1 cellular context compared by ENCODE assay signal in the genomic region with DNA sequence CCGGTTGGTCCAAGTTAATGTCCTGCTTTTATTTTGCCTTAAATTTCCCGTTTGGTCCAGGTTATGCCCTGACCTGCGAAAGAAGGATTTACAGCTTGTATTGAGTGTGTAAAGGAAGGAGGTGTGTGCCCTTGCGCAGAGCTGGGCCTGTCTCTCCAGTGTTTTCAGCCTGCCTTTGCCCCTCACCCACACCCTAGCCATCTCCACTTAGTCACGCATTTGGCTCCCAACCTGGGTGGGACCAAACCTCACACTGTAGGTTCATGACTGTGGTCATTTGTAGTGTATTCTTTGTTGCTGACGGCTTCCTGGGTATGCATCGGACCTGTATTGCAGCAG.
TF ChIP-seq lines count a peak whose summit lies in the region.

No MANE protein-coding gene starts in this region.

TF ChIP-seq in H1, 55 proteins besides CTCF, POLR2A, EP300 and RAD21:
- TF ChIP-seq TAF7 (optimal IDR thresholded peaks at IDR 0.05; ENCODE audit: borderline replicate concordance, low read depth, low read length) (peak; percentile 57), POLR2AphosphoS5 (IDR thresholded peaks at IDR 0.05; ENCODE audit: low read depth, low read length) (peak; percentile 78), BRCA1 (IDR thresholded peaks at IDR 0.05; ENCODE audit: low read depth, low read length) (no peak)
TF ChIP-seq in H1: peak in this region for 2.
